1 cellular context compared by ENCODE assay signal in genomic region chr19:40257096-40257517, GRCh38.
TF ChIP-seq lines count a peak whose summit lies in the region.

No MANE protein-coding gene starts in this region.

TF ChIP-seq in H1, 55 proteins besides CTCF, POLR2A, EP300 and RAD21 (continued from another document):
- TF ChIP-seq TAF1 (IDR thresholded peaks at IDR 0.05; ENCODE audit: low read depth, low read length): no peak
- TF ChIP-seq JUND (IDR thresholded peaks at IDR 0.05; ENCODE audit: low read length): no peak
